Comparison of ENCODE assay signal across 8 cellular contexts in genomic region chr19:55383279-55383788, GRCh38. TPM values are rescaled to one million over a fixed set of nuclear protein-coding genes. Genes with fewer than 3 reads are reported as not detected.
DNase-seq lines count a peak whose midpoint lies in the region; ATAC-seq and TF ChIP-seq lines count a peak whose summit lies in the region.

No MANE protein-coding gene starts in this region.

- no peaks in the 10 kb centered on the region for H3K27me3 ChIP-seq in A673 (replicated peaks; ENCODE audit: insufficient read depth, low read depth, low read length, poor library complexity)
- no peaks in the 10 kb centered on the region for H3K27me3 ChIP-seq in mesendoderm (ENCODE audit: insufficient read depth, low read length, poor library complexity)

- peak overlapping the region; percentile 69 for H3K9ac ChIP-seq in mesendoderm (ENCODE audit: low read length)

- peaks cover 21% of the 10 kb centered on the region for H3K36me3 ChIP-seq in A673 (ENCODE audit: insufficient read depth, low read length, poor library complexity, severe bottlenecking)
- peaks cover 12% of the 10 kb centered on the region for H3K36me3 ChIP-seq in mesendoderm (ENCODE audit: control insufficient read depth, insufficient read depth, low read length)

- no peak for TF ChIP-seq CTCF in A673 (conservative IDR thresholded peaks at IDR 0.05; ENCODE audit: low read depth, low read length)

- H4K8ac ChIP-seq in mesendoderm (ENCODE audit: low read depth, low read length), result no peak overlapping the region

- H3K79me2 ChIP-seq in mesendoderm (ENCODE audit: control insufficient read depth, insufficient read depth, low read length), result peaks cover 25% of the 10 kb centered on the region

- no CpG with 5 or more reads among the region's 31 CpGs for WGBS in mesendoderm (ENCODE audit: extremely low coverage, insufficient coverage, low lambda C conversion rate)

- peak overlapping the region; percentile 66 for H3K4me2 ChIP-seq in mesendoderm (ENCODE audit: low read length)

- intact Hi-C loops in A673 (cut with micrococcal nuclease; ENCODE audit: unreplicated experiment), result loop anchor here (10.0 kb wide), 1 partner anchor 79 kb away; no protein-coding TSS in a partner anchor

- no peak overlapping the region for H2AK5ac ChIP-seq in mesendoderm (ENCODE audit: low read length)

- H3K4ac ChIP-seq in mesendoderm (ENCODE audit: low read depth, low read length), result no peak overlapping the region

- no peak overlapping the region for H2BK120ac ChIP-seq in mesendoderm (ENCODE audit: low read depth, low read length)

- H2BK5ac ChIP-seq in mesendoderm (ENCODE audit: low read length), result no peak overlapping the region

- H3K9me3 ChIP-seq in A673 (ENCODE audit: low read depth, low read length, poor library complexity, severe bottlenecking), result no peaks in the 10 kb centered on the region

- H3K27ac ChIP-seq in A673 (ENCODE audit: low read depth, low read length, poor library complexity, severe bottlenecking), result no peak overlapping the region
- H3K27ac ChIP-seq in angular gyrus (ENCODE audit: low read depth, low read length), result peak overlapping the region; percentile 77
- H3K27ac ChIP-seq in mesendoderm (ENCODE audit: low read depth, low read length), result no peak overlapping the region

- BruUV-seq in A673 (replicated peaks; lab: Mats Ljungman, UMichigan), result no TSS peak

- no peak overlapping the region for H4K5ac ChIP-seq in mesendoderm (ENCODE audit: low read length)

- peak overlapping the region; percentile 89 for H3K56ac ChIP-seq in mesendoderm (ENCODE audit: low read length)

- DNase-seq in A673 (ENCODE audit: low spot score) (no peak), HT-29 (ENCODE audit: low spot score) (peak; percentile 50), mesendoderm (no peak), NCI-H128 (lab: John Stamatoyannopoulos, UW; ENCODE audit: unreplicated experiment) (no peak)

- H3K23ac ChIP-seq in mesendoderm (ENCODE audit: low read length), result peak overlapping the region; percentile 66

- CTCF ChIA-PET in A673 (lab: Charles Lee), result interaction anchor here (1.0 kb wide), 1 partner anchor 121 kb away, joined by 3 read pairs; no protein-coding TSS in a partner anchor

- peaks cover 18% of the 10 kb centered on the region for H3K79me1 ChIP-seq in mesendoderm (ENCODE audit: low read length)

- H3K4me3 ChIP-seq in A673 (ENCODE audit: low read depth, low read length, poor library complexity, severe bottlenecking) (peak overlapping the region; percentile 21), mesendoderm (ENCODE audit: low read length) (no peak overlapping the region)

- POLR2A ChIA-PET in A673 (lab: Charles Lee; ENCODE audit: low non-redundant PET), result interaction anchor here (0.5 kb wide), 1 partner anchor 76 kb away, joined by 3 read pairs; no protein-coding TSS in a partner anchor

- H3K4me1 ChIP-seq in A673 (ENCODE audit: insufficient read depth, low read length, poor library complexity, severe bottlenecking), result peaks cover 19% of the 10 kb centered on the region
- peaks cover 13% of the 10 kb centered on the region for H3K4me1 ChIP-seq in mesendoderm (ENCODE audit: control insufficient read depth, low read depth, low read length)

- ATAC-seq in GM19023 (IDR thresholded peaks at IDR 0.05; ENCODE audit: unreplicated experiment) (no peak), GM19035 (IDR thresholded peaks at IDR 0.05; ENCODE audit: unreplicated experiment) (no peak), GM21786 (IDR thresholded peaks at IDR 0.05; ENCODE audit: unreplicated experiment) (no peak)

- no peak overlapping the region for H2BK15ac ChIP-seq in mesendoderm (replicated peaks; ENCODE audit: low read depth)

- H3K18ac ChIP-seq in mesendoderm (ENCODE audit: low read length), result peak overlapping the region; percentile 75

RNA-seq across cellular contexts. Expression of gene TMEM238, which starts 0.8 kb away (rescaled TPM):
- total RNA-seq in A673 (2021), result 0.42 and 0.69 TPM in 2 replicates
- 87.8 and 92.7 TPM in 2 replicates for total RNA-seq in HT-29 (2014; rRNA removed; shearing (Covaris generic))
- polyA plus RNA-seq in mesendoderm (2013, experiment 1 of 2), result 0.66 TPM
- 0.53 TPM for polyA plus RNA-seq in mesendoderm (2013, experiment 2 of 2)

RNA-seq across cellular contexts. Expression of gene RPL28, which starts 2.4 kb away (rescaled TPM):
- 1,355 and 1,380 TPM in 2 replicates for total RNA-seq in A673 (2021)
- 1,121 and 1,134 TPM in 2 replicates for total RNA-seq in HT-29 (2014; rRNA removed; shearing (Covaris generic))
- 2,426 TPM for polyA plus RNA-seq in mesendoderm (2013, experiment 1 of 2)
- polyA plus RNA-seq in mesendoderm (2013, experiment 2 of 2), result 2,495 TPM

RNA-seq across cellular contexts. Expression of gene TMEM190, which starts 6.7 kb away (rescaled TPM):
- not detected in 2 replicates for total RNA-seq in A673 (2021)
- total RNA-seq in HT-29 (2014; rRNA removed; shearing (Covaris generic)), result not detected in 2 replicates
- polyA plus RNA-seq in mesendoderm (2013, experiment 1 of 2), result not detected
- 0.08 TPM for polyA plus RNA-seq in mesendoderm (2013, experiment 2 of 2)

RNA-seq across cellular contexts. Expression of gene IL11, which starts 13.1 kb away (rescaled TPM):
- 0.42 and 0.47 TPM in 2 replicates for total RNA-seq in A673 (2021)
- total RNA-seq in HT-29 (2014; rRNA removed; shearing (Covaris generic)), result 0.31 and 2.8 TPM in 2 replicates
- polyA plus RNA-seq in mesendoderm (2013, experiment 1 of 2), result 0.84 TPM
- 0.41 TPM for polyA plus RNA-seq in mesendoderm (2013, experiment 2 of 2)

RNA-seq across cellular contexts. Expression of gene GARIN5B, which starts 20.3 kb away (rescaled TPM):
- total RNA-seq in A673 (2021), result not detected in 2 replicates
- total RNA-seq in HT-29 (2014; rRNA removed; shearing (Covaris generic)), result not detected in 2 replicates
- not detected for polyA plus RNA-seq in mesendoderm (2013, experiment 1 of 2)
- polyA plus RNA-seq in mesendoderm (2013, experiment 2 of 2), result 0.01 TPM

Comparison
In these comparisons a context has a peak if more than half of its experiments do, and no peak if none do; other contexts are left out.
1. RNA of gene TMEM238, which starts 0.8 kb away (total RNA-seq): 87.8 to 92.7 TPM in HT-29; 0.42 to 0.69 TPM in A673; every median in the first group is over 10 times any median in the second.